25 cellular contexts compared by ENCODE assay signal in the genomic region with DNA sequence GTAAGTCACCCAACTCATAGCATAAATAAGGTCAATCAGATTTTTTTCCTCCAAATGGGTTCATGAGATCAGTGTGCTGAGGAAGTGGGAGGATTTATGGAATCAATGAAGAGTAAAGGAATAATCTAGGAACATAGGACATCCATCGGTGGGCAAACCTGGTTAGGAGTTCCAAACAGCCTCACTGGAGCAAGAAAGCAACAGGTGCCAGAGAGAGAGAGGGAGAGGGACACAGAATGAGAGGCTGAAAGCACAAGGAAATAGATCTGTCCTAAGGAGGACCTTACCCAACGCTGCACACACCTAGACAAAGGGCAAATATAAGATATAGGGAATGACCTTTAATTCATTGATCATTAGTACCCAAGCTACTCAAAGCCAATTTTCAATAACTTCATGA.
"Had no signal": no experiment of that assay in that cellular context is flagged by ENCODE, and none has a peak within 500 bp of the region (broad histone marks: within the 10 kb centered on the region; RNA-seq: fewer than 3 reads in every experiment).

No MANE protein-coding gene starts in this region.

- FAIRE-seq: urothelium cell line had no signal

- H3K9me3 ChIP-seq: stomach, suprapubic skin, testis, thoracic aorta, thyroid gland, tibial artery, tibial nerve, transverse colon, upper lobe of left lung, upper lobe of right lung, uterus, vagina had no signal

- H3K36me3 ChIP-seq: stomach, suprapubic skin, thoracic aorta, thyroid gland, tibial artery, tibial nerve, transverse colon, upper lobe of left lung, upper lobe of right lung, uterus, vagina had no signal

- H3K4me3 ChIP-seq: stomach, suprapubic skin, testis, thoracic aorta, thyroid gland, tibial artery, tibial nerve, transverse colon, upper lobe of left lung, upper lobe of right lung, uterus, vagina had no signal

- DNase-seq: stimulated activated CD4-positive, alpha-beta T cell treated with anti-CD3 and anti-CD28 coated beads, Interleukin-2, amount 100 ng/mL, for 48 hours; stimulated activated CD4-positive, alpha-beta T cell treated with anti-CD3 and anti-CD28 coated beads, Interleukin-4, amount 100 ng/mL, for 1 hour; stimulated activated CD4-positive, alpha-beta T cell treated with anti-CD3 and anti-CD28 coated beads, Interleukin-4, amount 100 ng/mL, for 24 hours; stimulated activated CD4-positive, alpha-beta T cell treated with anti-CD3 and anti-CD28 coated beads, Interleukin-4, amount 100 ng/mL, for 4 hours; stimulated activated CD8-positive, alpha-beta memory T cell treated with anti-CD3 and anti-CD28 coated beads, Interleukin-4, amount 100 ng/mL, for 48 hours; stimulated activated naive B cell treated with anti-CD40 and anti-IgM and Interleukin-4, amounts not matched to agents 10 μg/mL and 1 μg/mL and 100 μg/mL, for 72 hours; stimulated activated naive CD4-positive, alpha-beta T cell; stimulated activated naive CD4-positive, alpha-beta T cell treated with Interleukin-2 at 50 U/mL for 16 hours; stimulated activated naive CD8-positive, alpha-beta T cell treated with anti-CD3 and anti-CD28 coated beads, Interleukin-15, amount 100 ng/mL, for 72 hours; stimulated activated naive CD8-positive, alpha-beta T cell treated with anti-CD3 and anti-CD28 coated beads, Interleukin-15, Interleukin-2, amounts not matched to agents 100 U/mL and 50 U/mL, for 24 hours; stomach; substantia nigra; testis; thyroid gland; tibial artery; transverse colon; trophoblast cell; upper lobe of left lung; upper lobe of right lung; uterus had no signal

- H3K4me1 ChIP-seq: suprapubic skin, testis, thyroid gland, transverse colon, upper lobe of right lung, uterus, vagina had no signal

- H3K27me3 ChIP-seq: stomach, suprapubic skin, testis, thyroid gland, tibial artery, tibial nerve, transverse colon, upper lobe of left lung, upper lobe of right lung, uterus, vagina had no signal

- H3K27ac ChIP-seq: stomach, suprapubic skin, testis, thoracic aorta, thyroid gland, tibial artery, tibial nerve, transverse colon, upper lobe of left lung, upper lobe of right lung, uterus, vagina had no signal
